Comparison of ENCODE assay signal across 21 cellular contexts in the genomic region with DNA sequence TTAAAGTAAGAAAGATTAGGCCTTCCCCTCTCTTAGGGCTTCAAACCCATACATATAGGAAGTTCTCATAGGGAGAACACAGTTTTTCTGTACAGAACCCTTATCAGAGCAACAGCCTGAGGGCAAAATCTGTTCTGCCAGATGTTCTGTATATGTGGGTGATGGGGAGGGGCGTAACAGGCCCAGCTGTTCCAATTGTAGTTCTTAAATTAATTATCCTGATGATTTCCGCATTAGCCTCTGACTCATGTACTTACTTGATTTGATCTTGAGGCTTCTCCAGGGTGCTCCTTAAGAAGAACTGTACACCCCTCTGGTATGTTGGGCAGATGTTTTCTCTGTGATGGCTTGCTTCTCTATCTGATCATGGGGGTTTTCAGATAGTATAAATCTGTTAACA.
"Had no signal": no experiment of that assay in that cellular context is flagged by ENCODE, and none has a peak within 500 bp of the region (broad histone marks: within the 10 kb centered on the region; RNA-seq: fewer than 3 reads in every experiment).

No MANE protein-coding gene starts in this region.

- H3K4me1 Mint-ChIP-seq: activated CD4-positive, alpha-beta T cell treated with anti-CD3 and anti-CD28 coated beads, Interleukin-2, amount 10 ng/mL, durations not matched to agents 24 days and 14 days; activated naive CD4-positive, alpha-beta T cell treated with anti-CD3 and anti-CD28 coated beads, Interleukin-2, amount 50 U/mL, for 24 hours; stimulated activated naive B cell treated with anti-CD40 and anti-IgM and Interleukin-4, amounts not matched to agents 10 μg/mL and 1 μg/mL and 100 μg/mL, for 72 hours had no signal

- H3K9me3 ChIP-seq: body of pancreas, colonic mucosa, right atrium auricular region, thyroid gland had no signal

- ATAC-seq: activated CD8-positive, alpha-beta T cell treated with anti-CD3 and anti-CD28 coated beads, Interleukin-2, amount 10 ng/mL, durations not matched to agents 7 days and 5 days; body of pancreas; esophagus mucosa; natural killer cell treated with Interleukin-12 subunit alpha and Interleukin-12 subunit beta and Interleukin-15 and Interleukin-18, amount 100 ng/mL, for 72 hours; stimulated activated naive B cell treated with anti-CD40 and anti-IgM and Interleukin-4, amounts not matched to agents 10 μg/mL and 1 μg/mL and 100 μg/mL, for 72 hours had no signal

- H3K27me3 ChIP-seq: body of pancreas, colonic mucosa, right atrium auricular region, thyroid gland had no signal

- H3K27ac ChIP-seq: body of pancreas, colonic mucosa, right atrium auricular region, skin epidermis, thyroid gland had no signal

- H3K4me3 ChIP-seq: body of pancreas, colonic mucosa, right atrium auricular region, skin epidermis, thyroid gland had no signal

- DNase-seq: activated CD4-positive, alpha-beta T cell treated with anti-CD3 and anti-CD28 coated beads, Interleukin-2, amount 10 ng/mL, durations not matched to agents 24 days and 14 days; activated CD4-positive, CD25-positive, alpha-beta regulatory T cell; activated CD8-positive, alpha-beta memory T cell treated with anti-CD3 and anti-CD28 coated beads, Interleukin-2, amount 50 U/mL, for 4 hours; activated CD8-positive, alpha-beta T cell treated with anti-CD3 and anti-CD28 coated beads, Interleukin-2, amount 10 ng/mL, durations not matched to agents 7 days and 5 days; activated effector memory CD4-positive, alpha-beta T cell treated with anti-CD3 and anti-CD28 coated beads, Interleukin-2, amount 50 U/mL, for 16 hours; activated T-cell treated with anti-CD3 and anti-CD28 coated beads, Interleukin-2, amount 50 U/mL, for 48 hours; amniotic stem cell; body of pancreas; caudate nucleus; colonic mucosa; foreskin melanocyte; nucleus accumbens; stimulated activated CD4-positive, alpha-beta T cell treated with anti-CD3 and anti-CD28 coated beads, Interleukin-15, amount 100 ng/mL, for 24 hours; stimulated activated CD4-positive, alpha-beta T cell treated with anti-CD3 and anti-CD28 coated beads, Interleukin-4, amount 100 ng/mL, for 1 hour; stimulated activated naive B cell treated with anti-CD40 and anti-IgM and Interleukin-4, amounts not matched to agents 10 μg/mL and 1 μg/mL and 100 μg/mL, for 72 hours; thyroid gland had no signal

- H3K27me3 Mint-ChIP-seq: activated CD4-positive, alpha-beta T cell treated with anti-CD3 and anti-CD28 coated beads, Interleukin-2, amount 10 ng/mL, durations not matched to agents 24 days and 14 days; activated naive CD4-positive, alpha-beta T cell treated with anti-CD3 and anti-CD28 coated beads, Interleukin-2, amount 50 U/mL, for 24 hours; stimulated activated naive B cell treated with anti-CD40 and anti-IgM and Interleukin-4, amounts not matched to agents 10 μg/mL and 1 μg/mL and 100 μg/mL, for 72 hours had no signal

- H3K9me3 Mint-ChIP-seq: activated CD4-positive, alpha-beta T cell treated with anti-CD3 and anti-CD28 coated beads, Interleukin-2, amount 10 ng/mL, durations not matched to agents 24 days and 14 days had no signal

- H3K4me1 ChIP-seq: body of pancreas, colonic mucosa, thyroid gland had no signal

- H3K36me3 Mint-ChIP-seq: activated naive CD4-positive, alpha-beta T cell treated with anti-CD3 and anti-CD28 coated beads, Interleukin-2, amount 50 U/mL, for 24 hours; natural killer cell treated with Interleukin-12 subunit alpha and Interleukin-12 subunit beta and Interleukin-15 and Interleukin-18, amount 100 ng/mL, for 72 hours; stimulated activated naive B cell treated with anti-CD40 and anti-IgM and Interleukin-4, amounts not matched to agents 10 μg/mL and 1 μg/mL and 100 μg/mL, for 72 hours had no signal

- H3K4me3 Mint-ChIP-seq: activated CD4-positive, alpha-beta T cell treated with anti-CD3 and anti-CD28 coated beads, Interleukin-2, amount 10 ng/mL, durations not matched to agents 24 days and 14 days; activated CD8-positive, alpha-beta T cell treated with anti-CD3 and anti-CD28 coated beads, Interleukin-2, amount 10 ng/mL, durations not matched to agents 7 days and 5 days; activated naive CD4-positive, alpha-beta T cell treated with anti-CD3 and anti-CD28 coated beads, Interleukin-2, amount 50 U/mL, for 24 hours; natural killer cell treated with Interleukin-12 subunit alpha and Interleukin-12 subunit beta and Interleukin-15 and Interleukin-18, amount 100 ng/mL, for 72 hours; stimulated activated naive B cell treated with anti-CD40 and anti-IgM and Interleukin-4, amounts not matched to agents 10 μg/mL and 1 μg/mL and 100 μg/mL, for 72 hours had no signal

- H3K27ac Mint-ChIP-seq: activated CD4-positive, alpha-beta T cell treated with anti-CD3 and anti-CD28 coated beads, Interleukin-2, amount 10 ng/mL, durations not matched to agents 24 days and 14 days; activated CD8-positive, alpha-beta T cell treated with anti-CD3 and anti-CD28 coated beads, Interleukin-2, amount 10 ng/mL, durations not matched to agents 7 days and 5 days; activated naive CD4-positive, alpha-beta T cell treated with anti-CD3 and anti-CD28 coated beads, Interleukin-2, amount 50 U/mL, for 24 hours; natural killer cell treated with Interleukin-12 subunit alpha and Interleukin-12 subunit beta and Interleukin-15 and Interleukin-18, amount 100 ng/mL, for 72 hours; stimulated activated naive B cell treated with anti-CD40 and anti-IgM and Interleukin-4, amounts not matched to agents 10 μg/mL and 1 μg/mL and 100 μg/mL, for 72 hours had no signal

- H3K36me3 ChIP-seq: colonic mucosa, right atrium auricular region, thyroid gland had no signal
